ENCODE assay signal across 8 cellular contexts in genomic region chr4:8439914-8440490, GRCh38. TPM values are rescaled to one million over a fixed set of nuclear protein-coding genes. Genes with fewer than 3 reads are reported as not detected.
A peak's percentile ranks its signal among the peaks of the same experiment; 100 is the strongest.
DNase-seq lines count a peak whose midpoint lies in the region; ATAC-seq and TF ChIP-seq lines count a peak whose summit lies in the region.

No MANE protein-coding gene starts in this region.

- no peaks in the 10 kb centered on the region for H3K27me3 Mint-ChIP-seq in naive B cell

- no peak for DNase-seq in AG04450 (ENCODE audit: low read depth, low spot score)
- no peak for DNase-seq in SJSA1 (ENCODE audit: low read depth in 1 of 2, low spot score in 2 of 2)
- peak; percentile 1 for DNase-seq in naive B cell
- DNase-seq in activated gamma-delta T cell (lab: John Stamatoyannopoulos, UW): no peak
- no peak for DNase-seq in hippocampal formation (lab: John Stamatoyannopoulos, UW)

- no peaks in the 10 kb centered on the region; the same call in 1 of the 2 replicates for H3K9me3 ChIP-seq in AG04450 (ENCODE audit: control insufficient read depth, insufficient read depth, low read length)
- no peaks in the 10 kb centered on the region for H3K9me3 ChIP-seq in SJSA1 (replicated peaks)
- H3K9me3 ChIP-seq in endocrine pancreas (ENCODE audit: control insufficient read depth, low read length): no peaks in the 10 kb centered on the region

- H3K4me3 ChIP-seq in AG04450 (ENCODE audit: low read depth, low read length) (peak overlapping the region; percentile 70), SJSA1 (peak overlapping the region; percentile 84), endocrine pancreas (ENCODE audit: control insufficient read depth, insufficient read depth, low read length) (peak overlapping the region; percentile 92)

- peak overlapping the region; percentile 93 to 100 (median 99) for H3K4me3 Mint-ChIP-seq in naive B cell

- CTCF ChIA-PET in AG04450 (lab: Charles Lee): interaction anchor here (1.5 to 1.8 kb wide), 2 partner anchors 11 to 37 kb away, joined by 4 to 10 read pairs; no protein-coding TSS in a partner anchor

- H3K9me3 Mint-ChIP-seq in naive B cell: peaks cover 0 to 1% (median 0%) of the 10 kb centered on the region in 7 donors

- peaks cover 57 to 82% (median 67%) of the 10 kb centered on the region in 3 donors for H3K4me1 Mint-ChIP-seq in naive B cell

- H3K9ac ChIP-seq in endocrine pancreas (ENCODE audit: control insufficient read depth, insufficient read depth, low read length): peak overlapping the region; percentile 92

- H3K36me3 Mint-ChIP-seq in naive B cell: peaks cover 0 to 5% of the 10 kb centered on the region in 2 donors

- H3K27ac ChIP-seq in AG04450 (ENCODE audit: low read depth, low read length): peak overlapping the region; percentile 98
- peak overlapping the region; percentile 90 for H3K27ac ChIP-seq in SJSA1

- POLR2A ChIA-PET in AG04450 (lab: Yijun Ruan, JAX): interaction anchor here (0.5 to 1.4 kb wide), 2 partner anchors 11 to 19 kb away, joined by 3 to 5 read pairs; no protein-coding TSS in a partner anchor

- H3K27me3 ChIP-seq in AG04450 (ENCODE audit: control insufficient read depth, insufficient read depth, low read length) (no peaks in the 10 kb centered on the region), SJSA1 (replicated peaks) (no peaks in the 10 kb centered on the region), endocrine pancreas (ENCODE audit: control insufficient read depth, insufficient read depth, low read length) (no peaks in the 10 kb centered on the region)

- ATAC-seq in GM18909 (IDR thresholded peaks at IDR 0.05; ENCODE audit: poor library complexity, unreplicated experiment) (peak; percentile 18), HG03103 (IDR thresholded peaks at IDR 0.05; ENCODE audit: low read depth, unreplicated experiment) (peak; percentile 24), naive B cell (ENCODE audit: low read depth in 2 of 2) (peak; percentile 56 to 61)

- H3K27ac Mint-ChIP-seq in naive B cell: peak overlapping the region; percentile 99 to 100 (median 99)

- H3K4me1 ChIP-seq in SJSA1 (replicated peaks): 0 out of 2 replicates have a peak, but pooled peaks cover 2% of the 10 kb centered on the region
- H3K4me1 ChIP-seq in endocrine pancreas (ENCODE audit: control insufficient read depth, insufficient read depth, low read length): peaks cover 25% of the 10 kb centered on the region

- TF ChIP-seq CTCF in AG04450 (IDR thresholded peaks at IDR 0.05; ENCODE audit: low read depth, low read length): no peak

- H3K36me3 ChIP-seq in SJSA1: no peaks in the 10 kb centered on the region
- no peaks in the 10 kb centered on the region for H3K36me3 ChIP-seq in endocrine pancreas (ENCODE audit: control insufficient read depth, insufficient read depth, low read length)

RNA-seq across cellular contexts. Expression of gene ACOX3, which starts 0.5 kb away (rescaled TPM):
- polyA plus RNA-seq in AG04450 (2011; rRNA removed): 7.9 and 10.2 TPM in 2 replicates
- 10.0 and 12.5 TPM in 2 replicates for polyA minus RNA-seq in AG04450 (2011; rRNA and poly(A)+ RNA removed)
- total RNA-seq in SJSA1 (2014; rRNA removed; shearing (Covaris generic)): 18.9 and 21.2 TPM in 2 replicates
- 10 to 100 TPM; 10.1 to 17.1 (median 14.7) TPM for polyA plus RNA-seq in naive B cell (ENCODE audit: low read depth in 6 of 6)

RNA-seq across cellular contexts. Expression of gene TRMT44, which starts 0.6 kb away (rescaled TPM):
- 6.9 and 7.0 TPM in 2 replicates for polyA plus RNA-seq in AG04450 (2011; rRNA removed)
- polyA minus RNA-seq in AG04450 (2011; rRNA and poly(A)+ RNA removed): 10.3 and 10.5 TPM in 2 replicates
- total RNA-seq in SJSA1 (2014; rRNA removed; shearing (Covaris generic)): 21.8 and 28.7 TPM in 2 replicates
- polyA plus RNA-seq in naive B cell (ENCODE audit: low read depth in 6 of 6): 10 to 100 TPM in 4 of 6 donors, 1 to 10 TPM in 2; 3.0 to 17.0 (median 13.2) TPM
